In genomic region chr11:124329787-124330478, GRCh38 we compare ENCODE assay signal across 12 cellular contexts. TPM values are rescaled to one million over a fixed set of nuclear protein-coding genes. Genes with fewer than 3 reads are reported as not detected.
DNase-seq lines count a peak whose midpoint lies in the region; ATAC-seq and TF ChIP-seq lines count a peak whose summit lies in the region.
"Had no signal": no experiment of that assay in that cellular context is flagged by ENCODE, and none has a peak within 500 bp of the region (broad histone marks: within the 10 kb centered on the region; RNA-seq: fewer than 3 reads in every experiment).

No MANE protein-coding gene starts in this region.

- intact Hi-C loops in transverse colon (cut with DNase I; ENCODE audit: low total_unique reads): no loop called here
- intact Hi-C loops in activated CD4-positive, alpha-beta T cell treated with anti-CD3 and anti-CD28 coated beads, Interleukin-2, amount 10 ng/mL, durations not matched to agents 24 days and 14 days (cut with micrococcal nuclease): no loop called here

- no peaks in the 10 kb centered on the region for H3K36me3 ChIP-seq in transverse colon

- 15 to 23% methylated on average over 2 of the region's 2 CpGs for WGBS in transverse colon (ENCODE audit: low coverage in 1 of 2), 2 donors

- DNase-seq in NCI-H526 (lab: John Stamatoyannopoulos, UW) (peak; percentile 27 to 71), globus pallidus (ENCODE audit: low spot score) (peak; percentile 30), cortex of kidney (lab: John Stamatoyannopoulos, UW) (no peak), transverse colon (no peak), left lobe of liver (ENCODE audit: low spot score) (no peak)
- DNase-seq in activated CD4-positive, alpha-beta T cell treated with anti-CD3 and anti-CD28 coated beads, Interleukin-2, amount 10 ng/mL, durations not matched to agents 24 days and 14 days: no peak
- DNase-seq: psoas muscle had no signal

- in situ Hi-C loops in transverse colon (cut with MboI; ENCODE audit: low pct_ligation_motif_present in 1 of 4, low pct_unique_long_range_greater_than_20kb in 1 of 4, low sequenced_read_pairs in 3 of 4): no loop called here

- TF ChIP-seq EP300 in transverse colon (IDR thresholded peaks at IDR 0.05; ENCODE audit: low read depth): no peak

- no peaks in the 10 kb centered on the region for H3K9me3 ChIP-seq in transverse colon
- H3K9me3 ChIP-seq: psoas muscle had no signal

- H3K27ac Mint-ChIP-seq in activated CD4-positive, alpha-beta T cell treated with anti-CD3 and anti-CD28 coated beads, Interleukin-2, amount 10 ng/mL, durations not matched to agents 24 days and 14 days: no peak overlapping the region

- no peaks in the 10 kb centered on the region for H3K27me3 ChIP-seq in transverse colon

- H3K4me3 ChIP-seq in transverse colon: no peak overlapping the region
- H3K4me3 ChIP-seq: psoas muscle, SK-N-MC had no signal

- H3K9me3 Mint-ChIP-seq in activated CD4-positive, alpha-beta T cell treated with anti-CD3 and anti-CD28 coated beads, Interleukin-2, amount 10 ng/mL, durations not matched to agents 24 days and 14 days: no peaks in the 10 kb centered on the region

- no peak for TF ChIP-seq POLR2A in transverse colon (IDR thresholded peaks at IDR 0.05)

- TF ChIP-seq CTCF in transverse colon (IDR thresholded peaks at IDR 0.05): peak in 2 of 5 experiments; percentile 3 to 8

- H3K4me1 ChIP-seq in transverse colon: no peaks in the 10 kb centered on the region
- H3K4me1 ChIP-seq: psoas muscle had no signal

- ATAC-seq in GM18519 (IDR thresholded peaks at IDR 0.05; ENCODE audit: low FRiP score, unreplicated experiment) (peak; percentile 99), HG02759 (IDR thresholded peaks at IDR 0.05; ENCODE audit: unreplicated experiment) (peak; percentile 91), left lobe of liver (no peak)
- ATAC-seq: psoas muscle had no signal

- H3K4me1 Mint-ChIP-seq in activated CD4-positive, alpha-beta T cell treated with anti-CD3 and anti-CD28 coated beads, Interleukin-2, amount 10 ng/mL, durations not matched to agents 24 days and 14 days: peaks cover 5% of the 10 kb centered on the region

- no peak overlapping the region for H3K4me3 Mint-ChIP-seq in activated CD4-positive, alpha-beta T cell treated with anti-CD3 and anti-CD28 coated beads, Interleukin-2, amount 10 ng/mL, durations not matched to agents 24 days and 14 days

- H3K36me3 Mint-ChIP-seq in activated CD4-positive, alpha-beta T cell treated with anti-CD3 and anti-CD28 coated beads, Interleukin-2, amount 10 ng/mL, durations not matched to agents 24 days and 14 days (ENCODE audit: low read depth): no peaks in the 10 kb centered on the region

- no peak overlapping the region for H3K27ac ChIP-seq in transverse colon
- H3K27ac ChIP-seq: psoas muscle, SK-N-MC had no signal

- H3K27me3 Mint-ChIP-seq in activated CD4-positive, alpha-beta T cell treated with anti-CD3 and anti-CD28 coated beads, Interleukin-2, amount 10 ng/mL, durations not matched to agents 24 days and 14 days: peaks cover 6% of the 10 kb centered on the region

RNA-seq across cellular contexts. Expression of gene OR8D2, which starts 9.9 kb away (rescaled TPM):
- total RNA-seq in transverse colon (not detected), left lobe of liver (not detected)
- not detected in 2 replicates for total RNA-seq in activated CD4-positive, alpha-beta T cell treated with anti-CD3 and anti-CD28 coated beads, Interleukin-2, amount 10 ng/mL, durations not matched to agents 24 days and 14 days
- total RNA-seq: dermis microvascular lymphatic vessel endothelial cell, psoas muscle, temporal lobe had no signal

RNA-seq across cellular contexts. Expression of gene OR8D1, which starts 16.2 kb away (rescaled TPM):
- total RNA-seq in transverse colon (under 1 TPM in 1 of 4 donors, not detected in 3; 0.82 TPM), left lobe of liver (not detected)
- total RNA-seq in activated CD4-positive, alpha-beta T cell treated with anti-CD3 and anti-CD28 coated beads, Interleukin-2, amount 10 ng/mL, durations not matched to agents 24 days and 14 days: not detected in 2 replicates
- total RNA-seq: dermis microvascular lymphatic vessel endothelial cell, psoas muscle, temporal lobe had no signal

RNA-seq across cellular contexts. Expression of gene OR8B2, which starts 54.4 kb away (rescaled TPM):
- total RNA-seq in transverse colon (not detected), left lobe of liver (not detected)
- not detected in 2 replicates for total RNA-seq in activated CD4-positive, alpha-beta T cell treated with anti-CD3 and anti-CD28 coated beads, Interleukin-2, amount 10 ng/mL, durations not matched to agents 24 days and 14 days
- total RNA-seq: dermis microvascular lymphatic vessel endothelial cell, psoas muscle, temporal lobe had no signal

Comparison
In these comparisons a context has a peak if more than half of its experiments do, and no peak if none do; other contexts are left out.
1. DNase-seq: peak in NCI-H526 (2 of 2) and globus pallidus (single experiment); none in cortex of kidney (single experiment), transverse colon (single experiment), activated CD4-positive, alpha-beta T cell treated with anti-CD3 and anti-CD28 coated beads, Interleukin-2, amount 10 ng/mL, durations not matched to agents 24 days and 14 days (single experiment) and left lobe of liver (single experiment).